Comparison of ENCODE assay signal across 3 cellular contexts in the genomic region with DNA sequence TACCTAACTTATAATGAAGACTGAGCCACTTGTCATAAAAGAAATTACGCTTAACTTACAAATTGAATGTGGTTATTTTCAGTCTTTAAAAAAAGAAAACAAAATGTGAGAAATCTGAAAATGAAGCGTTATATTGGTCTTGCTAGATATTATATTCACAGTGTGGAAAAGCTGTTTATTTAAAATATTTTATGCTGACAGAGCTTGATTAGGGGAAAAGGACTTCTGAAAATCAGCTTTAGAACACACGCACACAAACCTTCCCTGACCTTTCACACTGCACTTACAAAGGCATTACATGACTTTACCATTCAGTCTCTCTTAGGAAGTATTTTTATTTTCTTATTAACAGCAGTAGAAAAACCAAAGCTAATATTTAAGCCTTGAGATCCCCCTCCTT.
TF ChIP-seq lines count a peak whose summit lies in the region.

No MANE protein-coding gene starts in this region.

TF ChIP-seq in IMR-90, 13 proteins besides CTCF, POLR2A, EP300 and RAD21:
- TF ChIP-seq, protein P1, sequence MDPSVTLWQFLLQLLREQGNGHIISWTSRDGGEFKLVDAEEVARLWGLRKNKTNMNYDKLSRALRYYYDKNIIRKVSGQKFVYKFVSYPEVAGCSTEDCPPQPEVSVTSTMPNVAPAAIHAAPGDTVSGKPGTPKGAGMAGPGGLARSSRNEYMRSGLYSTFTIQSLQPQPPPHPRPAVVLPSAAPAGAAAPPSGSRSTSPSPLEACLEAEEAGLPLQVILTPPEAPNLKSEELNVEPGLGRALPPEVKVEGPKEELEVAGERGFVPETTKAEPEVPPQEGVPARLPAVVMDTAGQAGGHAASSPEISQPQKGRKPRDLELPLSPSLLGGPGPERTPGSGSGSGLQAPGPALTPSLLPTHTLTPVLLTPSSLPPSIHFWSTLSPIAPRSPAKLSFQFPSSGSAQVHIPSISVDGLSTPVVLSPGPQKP (IDR thresholded peaks at IDR 0.05; ENCODE audit: borderline replicate concordance, low read depth, low read length) = no peak
- TF ChIP-seq RFX5 (IDR thresholded peaks at IDR 0.05; ENCODE audit: low read depth, low read length) (no peak), MAFK (IDR thresholded peaks at IDR 0.05; ENCODE audit: low read depth, low read length) (peak; percentile 60)

TF ChIP-seq in GM12878, 131 proteins besides CTCF, POLR2A, EP300 and RAD21:
- TF ChIP-seq, protein P2, sequence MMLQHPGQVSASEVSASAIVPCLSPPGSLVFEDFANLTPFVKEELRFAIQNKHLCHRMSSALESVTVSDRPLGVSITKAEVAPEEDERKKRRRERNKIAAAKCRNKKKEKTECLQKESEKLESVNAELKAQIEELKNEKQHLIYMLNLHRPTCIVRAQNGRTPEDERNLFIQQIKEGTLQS (IDR thresholded peaks at IDR 0.05; ENCODE audit: borderline replicate concordance, extremely low read depth, low read depth, low read length) = no peak
- no peak for TF ChIP-seq IKZF1 (conservative IDR thresholded peaks at IDR 0.05)
- TF ChIP-seq RFX5 (IDR thresholded peaks at IDR 0.05; ENCODE audit: low read depth, low read length) = no peak
- no peak for TF ChIP-seq RAD51 (IDR thresholded peaks at IDR 0.05)
- no peak for TF ChIP-seq ZNF24 (IDR thresholded peaks at IDR 0.05)
- TF ChIP-seq SMC3 (IDR thresholded peaks at IDR 0.05; ENCODE audit: borderline replicate concordance, low read length) = no peak
- no peak for TF ChIP-seq GATAD2B (conservative IDR thresholded peaks at IDR 0.05; ENCODE audit: low read depth)
- TF ChIP-seq, protein P3, sequence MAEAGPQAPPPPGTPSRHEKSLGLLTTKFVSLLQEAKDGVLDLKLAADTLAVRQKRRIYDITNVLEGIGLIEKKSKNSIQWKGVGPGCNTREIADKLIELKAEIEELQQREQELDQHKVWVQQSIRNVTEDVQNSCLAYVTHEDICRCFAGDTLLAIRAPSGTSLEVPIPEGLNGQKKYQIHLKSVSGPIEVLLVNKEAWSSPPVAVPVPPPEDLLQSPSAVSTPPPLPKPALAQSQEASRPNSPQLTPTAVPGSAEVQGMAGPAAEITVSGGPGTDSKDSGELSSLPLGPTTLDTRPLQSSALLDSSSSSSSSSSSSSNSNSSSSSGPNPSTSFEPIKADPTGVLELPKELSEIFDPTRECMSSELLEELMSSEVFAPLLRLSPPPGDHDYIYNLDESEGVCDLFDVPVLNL (IDR thresholded peaks at IDR 0.05; ENCODE audit: low read depth, low read length) = no peak
- TF ChIP-seq NFXL1 (IDR thresholded peaks at IDR 0.05; ENCODE audit: borderline replicate concordance) = no peak
- TF ChIP-seq, protein P4, sequence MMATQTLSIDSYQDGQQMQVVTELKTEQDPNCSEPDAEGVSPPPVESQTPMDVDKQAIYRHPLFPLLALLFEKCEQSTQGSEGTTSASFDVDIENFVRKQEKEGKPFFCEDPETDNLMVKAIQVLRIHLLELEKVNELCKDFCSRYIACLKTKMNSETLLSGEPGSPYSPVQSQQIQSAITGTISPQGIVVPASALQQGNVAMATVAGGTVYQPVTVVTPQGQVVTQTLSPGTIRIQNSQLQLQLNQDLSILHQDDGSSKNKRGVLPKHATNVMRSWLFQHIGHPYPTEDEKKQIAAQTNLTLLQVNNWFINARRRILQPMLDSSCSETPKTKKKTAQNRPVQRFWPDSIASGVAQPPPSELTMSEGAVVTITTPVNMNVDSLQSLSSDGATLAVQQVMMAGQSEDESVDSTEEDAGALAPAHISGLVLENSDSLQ (IDR thresholded peaks at IDR 0.05) = no peak
- no peak for TF ChIP-seq ZZZ3 (IDR thresholded peaks at IDR 0.05; ENCODE audit: control insufficient read depth, insufficient read length, low read depth)
- no peak for TF ChIP-seq RCOR1 (conservative IDR thresholded peaks at IDR 0.05; ENCODE audit: low read depth, low read length)
- no peak for TF ChIP-seq CBFB (IDR thresholded peaks at IDR 0.05; ENCODE audit: low read depth)
- TF ChIP-seq, protein P5, sequence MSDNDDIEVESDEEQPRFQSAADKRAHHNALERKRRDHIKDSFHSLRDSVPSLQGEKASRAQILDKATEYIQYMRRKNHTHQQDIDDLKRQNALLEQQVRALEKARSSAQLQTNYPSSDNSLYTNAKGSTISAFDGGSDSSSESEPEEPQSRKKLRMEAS (IDR thresholded peaks at IDR 0.05; ENCODE audit: low read depth, low read length) = no peak
- TF ChIP-seq CREB1 (IDR thresholded peaks at IDR 0.05; ENCODE audit: low read depth) = no peak

TF ChIP-seq in SK-N-SH treated with all-trans-retinoic acid at 6 μM for 48 hours, 23 proteins besides CTCF, POLR2A, EP300 and RAD21:
- TF ChIP-seq PPARA (CRISPR knock-in tag; IDR thresholded peaks at IDR 0.05; ENCODE audit: borderline replicate concordance) = no peak
- no peak for TF ChIP-seq ZFP30 (CRISPR knock-in tag; IDR thresholded peaks at IDR 0.05)
- TF ChIP-seq TOX (CRISPR knock-in tag; IDR thresholded peaks at IDR 0.05; ENCODE audit: borderline replicate concordance) = no peak
- no peak for TF ChIP-seq CSDC2 (CRISPR knock-in tag; IDR thresholded peaks at IDR 0.05)
- TF ChIP-seq ZFP3 (CRISPR knock-in tag; IDR thresholded peaks at IDR 0.05) = no peak
- TF ChIP-seq, protein P6, sequence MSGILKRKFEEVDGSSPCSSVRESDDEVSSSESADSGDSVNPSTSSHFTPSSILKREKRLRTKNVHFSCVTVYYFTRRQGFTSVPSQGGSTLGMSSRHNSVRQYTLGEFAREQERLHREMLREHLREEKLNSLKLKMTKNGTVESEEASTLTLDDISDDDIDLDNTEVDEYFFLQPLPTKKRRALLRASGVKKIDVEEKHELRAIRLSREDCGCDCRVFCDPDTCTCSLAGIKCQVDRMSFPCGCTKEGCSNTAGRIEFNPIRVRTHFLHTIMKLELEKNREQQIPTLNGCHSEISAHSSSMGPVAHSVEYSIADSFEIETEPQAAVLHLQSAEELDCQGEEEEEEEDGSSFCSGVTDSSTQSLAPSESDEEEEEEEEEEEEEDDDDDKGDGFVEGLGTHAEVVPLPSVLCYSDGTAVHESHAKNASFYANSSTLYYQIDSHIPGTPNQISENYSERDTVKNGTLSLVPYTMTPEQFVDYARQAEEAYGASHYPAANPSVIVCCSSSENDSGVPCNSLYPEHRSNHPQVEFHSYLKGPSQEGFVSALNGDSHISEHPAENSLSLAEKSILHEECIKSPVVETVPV (CRISPR knock-in tag; IDR thresholded peaks at IDR 0.05) = no peak
- TF ChIP-seq, protein P7, sequence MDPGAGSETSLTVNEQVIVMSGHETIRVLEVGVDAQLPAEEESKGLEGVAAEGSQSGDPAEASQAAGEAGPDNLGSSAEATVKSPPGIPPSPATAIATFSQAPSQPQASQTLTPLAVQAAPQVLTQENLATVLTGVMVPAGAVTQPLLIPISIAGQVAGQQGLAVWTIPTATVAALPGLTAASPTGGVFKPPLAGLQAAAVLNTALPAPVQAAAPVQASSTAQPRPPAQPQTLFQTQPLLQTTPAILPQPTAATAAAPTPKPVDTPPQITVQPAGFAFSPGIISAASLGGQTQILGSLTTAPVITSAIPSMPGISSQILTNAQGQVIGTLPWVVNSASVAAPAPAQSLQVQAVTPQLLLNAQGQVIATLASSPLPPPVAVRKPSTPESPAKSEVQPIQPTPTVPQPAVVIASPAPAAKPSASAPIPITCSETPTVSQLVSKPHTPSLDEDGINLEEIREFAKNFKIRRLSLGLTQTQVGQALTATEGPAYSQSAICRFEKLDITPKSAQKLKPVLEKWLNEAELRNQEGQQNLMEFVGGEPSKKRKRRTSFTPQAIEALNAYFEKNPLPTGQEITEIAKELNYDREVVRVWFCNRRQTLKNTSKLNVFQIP (CRISPR knock-in tag; IDR thresholded peaks at IDR 0.05; ENCODE audit: borderline replicate concordance, low read depth) = no peak
- TF ChIP-seq BACH2 (CRISPR knock-in tag; IDR thresholded peaks at IDR 0.05; ENCODE audit: borderline replicate concordance) = no peak
- TF ChIP-seq RARB (CRISPR knock-in tag; IDR thresholded peaks at IDR 0.05) = no peak
- TF ChIP-seq OSR1 (CRISPR knock-in tag; IDR thresholded peaks at IDR 0.05) = no peak
- no peak for TF ChIP-seq SNAI2 (CRISPR knock-in tag; IDR thresholded peaks at IDR 0.05)
- TF ChIP-seq, protein P8, sequence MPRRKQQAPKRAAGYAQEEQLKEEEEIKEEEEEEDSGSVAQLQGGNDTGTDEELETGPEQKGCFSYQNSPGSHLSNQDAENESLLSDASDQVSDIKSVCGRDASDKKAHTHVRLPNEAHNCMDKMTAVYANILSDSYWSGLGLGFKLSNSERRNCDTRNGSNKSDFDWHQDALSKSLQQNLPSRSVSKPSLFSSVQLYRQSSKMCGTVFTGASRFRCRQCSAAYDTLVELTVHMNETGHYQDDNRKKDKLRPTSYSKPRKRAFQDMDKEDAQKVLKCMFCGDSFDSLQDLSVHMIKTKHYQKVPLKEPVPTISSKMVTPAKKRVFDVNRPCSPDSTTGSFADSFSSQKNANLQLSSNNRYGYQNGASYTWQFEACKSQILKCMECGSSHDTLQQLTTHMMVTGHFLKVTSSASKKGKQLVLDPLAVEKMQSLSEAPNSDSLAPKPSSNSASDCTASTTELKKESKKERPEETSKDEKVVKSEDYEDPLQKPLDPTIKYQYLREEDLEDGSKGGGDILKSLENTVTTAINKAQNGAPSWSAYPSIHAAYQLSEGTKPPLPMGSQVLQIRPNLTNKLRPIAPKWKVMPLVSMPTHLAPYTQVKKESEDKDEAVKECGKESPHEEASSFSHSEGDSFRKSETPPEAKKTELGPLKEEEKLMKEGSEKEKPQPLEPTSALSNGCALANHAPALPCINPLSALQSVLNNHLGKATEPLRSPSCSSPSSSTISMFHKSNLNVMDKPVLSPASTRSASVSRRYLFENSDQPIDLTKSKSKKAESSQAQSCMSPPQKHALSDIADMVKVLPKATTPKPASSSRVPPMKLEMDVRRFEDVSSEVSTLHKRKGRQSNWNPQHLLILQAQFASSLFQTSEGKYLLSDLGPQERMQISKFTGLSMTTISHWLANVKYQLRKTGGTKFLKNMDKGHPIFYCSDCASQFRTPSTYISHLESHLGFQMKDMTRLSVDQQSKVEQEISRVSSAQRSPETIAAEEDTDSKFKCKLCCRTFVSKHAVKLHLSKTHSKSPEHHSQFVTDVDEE (CRISPR knock-in tag; IDR thresholded peaks at IDR 0.05) = no peak
- TF ChIP-seq GLIS3 (CRISPR knock-in tag; IDR thresholded peaks at IDR 0.05) = no peak
- no peak for TF ChIP-seq ZC3H10 (CRISPR knock-in tag; IDR thresholded peaks at IDR 0.05)
- TF ChIP-seq ISL1 (CRISPR knock-in tag; IDR thresholded peaks at IDR 0.05) = no peak
- TF ChIP-seq ZNF8 (CRISPR knock-in tag; IDR thresholded peaks at IDR 0.05) = no peak
- TF ChIP-seq, protein P9, sequence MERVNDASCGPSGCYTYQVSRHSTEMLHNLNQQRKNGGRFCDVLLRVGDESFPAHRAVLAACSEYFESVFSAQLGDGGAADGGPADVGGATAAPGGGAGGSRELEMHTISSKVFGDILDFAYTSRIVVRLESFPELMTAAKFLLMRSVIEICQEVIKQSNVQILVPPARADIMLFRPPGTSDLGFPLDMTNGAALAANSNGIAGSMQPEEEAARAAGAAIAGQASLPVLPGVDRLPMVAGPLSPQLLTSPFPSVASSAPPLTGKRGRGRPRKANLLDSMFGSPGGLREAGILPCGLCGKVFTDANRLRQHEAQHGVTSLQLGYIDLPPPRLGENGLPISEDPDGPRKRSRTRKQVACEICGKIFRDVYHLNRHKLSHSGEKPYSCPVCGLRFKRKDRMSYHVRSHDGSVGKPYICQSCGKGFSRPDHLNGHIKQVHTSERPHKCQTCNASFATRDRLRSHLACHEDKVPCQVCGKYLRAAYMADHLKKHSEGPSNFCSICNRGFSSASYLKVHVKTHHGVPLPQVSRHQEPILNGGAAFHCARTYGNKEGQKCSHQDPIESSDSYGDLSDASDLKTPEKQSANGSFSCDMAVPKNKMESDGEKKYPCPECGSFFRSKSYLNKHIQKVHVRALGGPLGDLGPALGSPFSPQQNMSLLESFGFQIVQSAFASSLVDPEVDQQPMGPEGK (CRISPR knock-in tag; IDR thresholded peaks at IDR 0.05; ENCODE audit: borderline replicate concordance) = no peak
- no peak for TF ChIP-seq ZNF565 (CRISPR knock-in tag; conservative IDR thresholded peaks at IDR 0.05; ENCODE audit: low read depth)
TF ChIP-seq in SK-N-SH treated with all-trans-retinoic acid at 6 μM for 48 hours: peak in this region for 0.
